7 cellular contexts compared by ENCODE assay signal in the genomic region with DNA sequence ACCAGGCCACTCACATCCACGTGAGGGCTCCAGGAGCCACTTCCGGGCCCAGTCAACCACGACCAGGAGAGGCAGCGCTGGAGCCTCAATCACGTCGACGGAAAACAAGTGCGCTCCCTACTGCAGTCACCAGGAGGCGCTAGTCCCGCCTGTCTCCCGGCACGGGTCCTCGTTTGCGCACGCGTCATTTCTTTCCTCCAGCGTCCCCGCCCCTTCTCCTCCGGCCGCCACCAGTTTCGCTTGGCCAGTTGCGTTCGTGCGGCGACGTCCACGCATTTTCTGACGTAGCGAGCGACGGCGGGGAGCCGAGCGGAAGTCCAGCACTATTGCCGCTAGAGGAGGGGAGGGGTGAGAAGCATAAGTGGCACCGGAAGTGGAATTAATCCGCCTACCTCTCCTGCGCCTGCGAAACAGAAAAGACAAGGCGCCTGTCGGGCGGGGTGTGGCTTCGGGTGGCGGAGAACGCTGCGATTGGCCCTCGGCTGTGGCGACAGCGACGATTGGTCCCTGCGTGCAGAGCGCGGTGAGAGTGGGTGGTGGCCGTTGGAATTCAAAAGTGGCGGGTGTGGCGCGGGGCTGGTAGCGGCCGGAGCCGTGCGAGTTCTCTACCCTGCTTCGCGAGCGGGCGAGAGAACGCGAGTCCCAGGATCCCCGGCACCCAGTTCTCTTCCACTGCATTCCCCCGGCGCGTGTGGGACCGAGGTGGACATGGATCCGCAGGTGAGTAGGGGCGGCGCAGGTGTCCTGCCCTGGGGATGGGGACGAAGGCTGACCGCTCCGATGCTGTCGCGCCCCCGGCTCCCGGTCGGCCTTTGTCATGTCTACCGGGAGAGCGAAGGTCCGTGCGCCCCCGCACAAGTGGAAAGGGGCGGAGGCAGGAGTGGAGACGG. TPM values are rescaled to one million over a fixed set of nuclear protein-coding genes. Genes with fewer than 3 reads are reported as not detected.
DNase-seq lines count a peak whose midpoint lies in the region; ATAC-seq and TF ChIP-seq lines count a peak whose summit lies in the region.

Gene KIFC1, plus strand, starts transcription at position 546 of the 890 bp plus-strand sequence. Its CDS starts 163 bp downstream, at position 709.

- ATAC-seq in GM18502 (IDR thresholded peaks at IDR 0.05; ENCODE audit: poor library complexity, unreplicated experiment) (peak; percentile 86), HG02973 (IDR thresholded peaks at IDR 0.05; ENCODE audit: unreplicated experiment) (peak; percentile 80)

- H3K36me3 ChIP-seq in hepatocyte (replicated peaks; ENCODE audit: insufficient read depth, low read depth): no peaks in the 10 kb centered on the region

- no peaks in the 10 kb centered on the region for H3K9me3 ChIP-seq in hepatocyte (ENCODE audit: low read depth)

- no peaks in the 10 kb centered on the region for H3K9me2 ChIP-seq in hepatocyte (replicated peaks; ENCODE audit: insufficient read depth)

- no peaks in the 10 kb centered on the region for H3K27me3 ChIP-seq in hepatocyte

- DNase-seq in NCI-H2029 (lab: John Stamatoyannopoulos, UW): peak; percentile 99
- DNase-seq in T-helper 9 cell: peak; percentile 99
- DNase-seq in astrocyte of the hippocampus (ENCODE audit: low read depth, low spot score): peak; percentile 100
- peak; percentile 99 for DNase-seq in hepatocyte (ENCODE audit: low spot score)
- DNase-seq in retina: peak; percentile 100

- peaks cover 42% of the 10 kb centered on the region for H3K79me2 ChIP-seq in hepatocyte

- WGBS in hepatocyte (ENCODE audit: low lambda C conversion rate, missing lambda C conversion rate): 1% methylated on average over 89 of the region's 90 CpGs

- peak within 1 kb of the TSS; percentile 12 for H3K4me3 ChIP-seq in hepatocyte

- peak within 1 kb of the TSS; percentile 77 for H3K4me2 ChIP-seq in hepatocyte

- H2AFZ ChIP-seq in hepatocyte: peak within 1 kb of the TSS; percentile 86

- H4K20me1 ChIP-seq in hepatocyte (ENCODE audit: insufficient read depth, poor library complexity, severe bottlenecking): no peaks in the 10 kb centered on the region

- TF ChIP-seq CTCF in hepatocyte (IDR thresholded peaks at IDR 0.05; ENCODE audit: poor library complexity): peak; percentile 97

- no peaks in the 10 kb centered on the region for H3K4me1 ChIP-seq in hepatocyte (ENCODE audit: insufficient read depth)

- peak within 1 kb of the TSS; percentile 93 for H3K27ac ChIP-seq in hepatocyte

RNA-seq across cellular contexts. Expression of gene KIFC1, which starts in this region (rescaled TPM):
- total RNA-seq in hepatocyte: 6.9 and 12.7 TPM in 2 replicates
- polyA plus RNA-seq in hepatocyte: 6.1 and 6.6 TPM in 2 replicates

Comparison
In these comparisons a context has a peak if more than half of its experiments do, and no peak if none do; other contexts are left out.
1. Peak in every context shown above with its lines: DNase-seq, ATAC-seq, H3K4me3 ChIP-seq and H3K27ac ChIP-seq.